8 cellular contexts compared by ENCODE assay signal in the genomic region with DNA sequence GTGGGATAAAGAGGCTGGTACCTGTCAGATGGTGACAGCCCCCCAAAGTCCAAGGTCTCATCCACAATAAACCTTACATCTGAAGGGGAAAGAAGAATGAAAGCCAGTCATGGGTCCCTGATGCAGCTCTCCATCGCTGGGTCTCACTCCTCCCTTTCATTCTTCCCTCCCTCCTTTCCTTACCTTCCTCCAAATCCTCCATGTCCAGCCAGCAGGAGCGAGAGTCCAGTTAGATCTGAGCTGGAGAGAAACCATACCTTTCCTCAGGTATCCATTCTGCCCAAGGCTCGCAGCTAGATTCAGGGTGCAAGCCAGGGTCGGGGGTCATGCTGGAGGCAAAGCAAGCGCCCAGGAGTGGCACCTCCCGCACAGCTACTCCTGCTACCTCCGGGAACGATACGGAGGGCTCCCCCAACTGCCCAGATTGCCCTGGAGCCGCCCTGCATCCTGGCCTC. TPM values are rescaled to one million over a fixed set of nuclear protein-coding genes. Genes with fewer than 3 reads are reported as not detected.
DNase-seq lines count a peak whose midpoint lies in the region; ATAC-seq and TF ChIP-seq lines count a peak whose summit lies in the region.

No MANE protein-coding gene starts in this region.

- no peak overlapping the region for H2BK15ac ChIP-seq in mesenchymal stem cell (ENCODE audit: low read depth, poor library complexity, severe bottlenecking)

- H3K4me2 ChIP-seq in mesenchymal stem cell (ENCODE audit: low read length, poor library complexity, severe bottlenecking), result peak overlapping the region; percentile 64

- H4K8ac ChIP-seq in mesenchymal stem cell (ENCODE audit: low read length), result peak overlapping the region; percentile 31

- no peak overlapping the region for H2BK120ac ChIP-seq in mesenchymal stem cell (ENCODE audit: low read depth, low read length)

- H3K36me3 ChIP-seq in heart left ventricle (peaks cover 0 to 9% (median 0%) of the 10 kb centered on the region in 9 donors), body of pancreas (replicated peaks in 1 of 2; ENCODE audit: insufficient read depth in 1 of 2, low read depth in 2 of 2) (no peaks in the 10 kb centered on the region), mesenchymal stem cell (ENCODE audit: control insufficient read depth in 1 of 2, insufficient read depth in 2 of 2, low read depth in 1 of 2, low read length in 2 of 2) (peaks cover 12 to 13% of the 10 kb centered on the region in 2 experiments), vagina (no peaks in the 10 kb centered on the region)

- H3K27ac ChIP-seq in heart left ventricle (peak overlapping the region in 9 of 12 donors; percentile 10 to 91 (median 83)), body of pancreas (peak overlapping the region in 3 of 4 donors; percentile 25 to 89 (median 83)), mesenchymal stem cell (ENCODE audit: low read length, poor library complexity, severe bottlenecking) (no peak overlapping the region), vagina (peak overlapping the region; percentile 78)

- TF ChIP-seq CTCF in heart left ventricle (IDR thresholded peaks at IDR 0.05), result no peak
- TF ChIP-seq CTCF in body of pancreas (IDR thresholded peaks at IDR 0.05), result no peak
- TF ChIP-seq CTCF in vagina (IDR thresholded peaks at IDR 0.05), result no peak

- peak overlapping the region in 1 of 2 experiments; percentile 75 for H3K23ac ChIP-seq in mesenchymal stem cell (ENCODE audit: low read length in 2 of 2)

- H3K4me3 ChIP-seq in heart left ventricle (peak overlapping the region; percentile 16 to 77 (median 68)), body of pancreas (peak overlapping the region in 1 of 2 donors; percentile 35), mesenchymal stem cell (ENCODE audit: insufficient read depth in 1 of 2, low read depth in 1 of 2, low read length in 2 of 2) (peak overlapping the region; percentile 74 to 90), vagina (peak overlapping the region; percentile 58 to 60)

- TF ChIP-seq POLR2A in heart left ventricle (IDR thresholded peaks at IDR 0.05) (no peak), body of pancreas (IDR thresholded peaks at IDR 0.05) (no peak), vagina (IDR thresholded peaks at IDR 0.05) (no peak)

- H3K9ac ChIP-seq in mesenchymal stem cell (ENCODE audit: low read length), result peak overlapping the region; percentile 90

- peak overlapping the region in 1 of 2 experiments; percentile 81 for H3K18ac ChIP-seq in mesenchymal stem cell (ENCODE audit: low read depth in 1 of 2, low read length in 2 of 2)

- H3K4me1 ChIP-seq in heart left ventricle (peaks cover 0 to 31% (median 13%) of the 10 kb centered on the region in 12 donors), body of pancreas (peaks cover 20% of the 10 kb centered on the region), mesenchymal stem cell (ENCODE audit: control insufficient read depth, insufficient read depth, low read depth, low read length) (peaks cover 22% of the 10 kb centered on the region), vagina (peaks cover 20% of the 10 kb centered on the region)

- peak overlapping the region in 1 of 2 experiments; percentile 82 for H3K14ac ChIP-seq in mesenchymal stem cell (ENCODE audit: low read length in 2 of 2)

- H3K79me1 ChIP-seq in mesenchymal stem cell (replicated peaks; ENCODE audit: low read length, poor library complexity, severe bottlenecking), result peaks cover 26% of the 10 kb centered on the region

- intact Hi-C loops in heart left ventricle (cut with DNase I), result loop anchor here in 5 of 10 donors (2.0 to 10.0 kb wide), 5 partner anchors 60 to 250 kb away; no protein-coding TSS in a partner anchor
- intact Hi-C loops in left cardiac atrium (cut with DNase I), result no loop called here
- intact Hi-C loops in body of pancreas (cut with DNase I), result no loop called here
- intact Hi-C loops in vagina (cut with DNase I), result no loop called here

- no peak overlapping the region for H2BK12ac ChIP-seq in mesenchymal stem cell (ENCODE audit: low read length in 2 of 2)

- no peak overlapping the region for H2BK5ac ChIP-seq in mesenchymal stem cell (ENCODE audit: low read depth, low read length, poor library complexity, severe bottlenecking)

- 7 to 21% (median 18%) methylated on average over 10 of the region's 10 CpGs for WGBS in heart left ventricle, 4 donors
- WGBS in body of pancreas, 2 donors, result 6 to 45% methylated on average over 4 to 10 of the region's 10 CpGs
- WGBS in mesenchymal stem cell, result 7% methylated on average over 10 of the region's 10 CpGs

- H3K27me3 ChIP-seq in heart left ventricle (no peaks in the 10 kb centered on the region), body of pancreas (no peaks in the 10 kb centered on the region), mesenchymal stem cell (ENCODE audit: control insufficient read depth in 1 of 2, insufficient read depth in 1 of 2, low read length in 2 of 2) (no peaks in the 10 kb centered on the region), vagina (no peaks in the 10 kb centered on the region)

- DNase-seq in heart left ventricle (no peak), left cardiac atrium (no peak), body of pancreas (no peak), mesenchymal stem cell (no peak), vagina (ENCODE audit: extremely low spot score in 2 of 2) (no peak), RPMI8226 (no peak)
- DNase-seq in stimulated activated naive CD4-positive, alpha-beta T cell treated with Interleukin-2 at 50 U/mL for 16 hours (lab: John Stamatoyannopoulos, UW), result no peak

- H3K4ac ChIP-seq in mesenchymal stem cell (ENCODE audit: low read depth in 1 of 2, low read length in 2 of 2), result peak overlapping the region in 1 of 2 experiments; percentile 29

- ATAC-seq in heart left ventricle (no peak), left cardiac atrium (no peak), body of pancreas (no peak), HG03354 (IDR thresholded peaks at IDR 0.05; ENCODE audit: poor library complexity, severe bottlenecking, unreplicated experiment) (no peak)

- H2AFZ ChIP-seq in mesenchymal stem cell (ENCODE audit: low read depth, low read length), result peak overlapping the region; percentile 90

- H3K9me3 ChIP-seq in heart left ventricle (no peaks in the 10 kb centered on the region), body of pancreas (no peaks in the 10 kb centered on the region), mesenchymal stem cell (ENCODE audit: control insufficient read depth, low read length) (no peaks in the 10 kb centered on the region), vagina (no peaks in the 10 kb centered on the region)

- no peak overlapping the region for H4K91ac ChIP-seq in mesenchymal stem cell (ENCODE audit: low read length)

- no peak overlapping the region for H2AK5ac ChIP-seq in mesenchymal stem cell (ENCODE audit: low read length, severe bottlenecking)

RNA-seq across cellular contexts. Expression of gene PSRC1, which starts 0.4 kb away (rescaled TPM):
- total RNA-seq in heart left ventricle (1 to 10 TPM in 3 of 9 donors, under 1 TPM in 5, not detected in 1; 0.23 to 3.6 (median 0.60) TPM), left cardiac atrium (1 to 10 TPM; 2.3 to 2.5 TPM), body of pancreas (1 to 10 TPM in 1 of 2 donors, not detected in 1; 1.8 TPM), vagina (5.4 TPM)
- polyA plus RNA-seq in heart left ventricle, result 1 to 10 TPM; 1.1 to 1.4 TPM
- 7.4 TPM for polyA plus RNA-seq in mesenchymal stem cell (2013, experiment 1 of 2)
- polyA plus RNA-seq in mesenchymal stem cell (2013, experiment 2 of 2), result 7.5 TPM

RNA-seq across cellular contexts. Expression of gene MYBPHL, which starts 24.3 kb away (rescaled TPM):
- total RNA-seq in heart left ventricle (1 to 10 TPM in 2 of 9 donors, under 1 TPM in 4, not detected in 3; 0.44 to 2.5 (median 0.54) TPM), left cardiac atrium (100 to 1,000 TPM; 220 to 239 TPM), body of pancreas (not detected), vagina (not detected)
- under 1 TPM; 0.24 to 0.61 TPM for polyA plus RNA-seq in heart left ventricle
- polyA plus RNA-seq in mesenchymal stem cell (2013, experiment 1 of 2), result 0.14 TPM
- not detected for polyA plus RNA-seq in mesenchymal stem cell (2013, experiment 2 of 2)

RNA-seq across cellular contexts. Expression of gene CELSR2, which starts 33.2 kb away (rescaled TPM):
- total RNA-seq in heart left ventricle (10 to 100 TPM in 1 of 9 donors, 1 to 10 TPM in 8; 2.5 to 11.9 (median 8.6) TPM), left cardiac atrium (10 to 100 TPM; 15.6 to 21.1 TPM), body of pancreas (1 to 10 TPM; 7.3 to 7.5 TPM), vagina (38.5 TPM)
- polyA plus RNA-seq in heart left ventricle, result 1 to 10 TPM; 1.6 to 2.1 TPM
- polyA plus RNA-seq in mesenchymal stem cell (2013, experiment 1 of 2), result 1.0 TPM
- polyA plus RNA-seq in mesenchymal stem cell (2013, experiment 2 of 2), result 0.93 TPM

Comparison
In these comparisons a context has a peak if more than half of its experiments do, and no peak if none do; other contexts are left out.
1. RNA of gene MYBPHL, which starts 24.3 kb away (total RNA-seq): 220 to 239 TPM in left cardiac atrium; 0.44 to 2.5 TPM in heart left ventricle, not detected in body of pancreas and not detected in vagina (single experiment); every median in the first group is over 10 times any median in the second.